21 cellular contexts compared by ENCODE assay signal in genomic region chr2:213544940-213545339, GRCh38.
"Had no signal": no experiment of that assay in that cellular context is flagged by ENCODE, and none has a peak within 500 bp of the region (broad histone marks: within the 10 kb centered on the region; RNA-seq: fewer than 3 reads in every experiment).

No MANE protein-coding gene starts in this region.

- H3K27me3 Mint-ChIP-seq: naive B cell, progenitor cell of endocrine pancreas had no signal

- H3K27ac Mint-ChIP-seq: nephron; progenitor cell of endocrine pancreas; stimulated activated effector memory CD8-positive, alpha-beta T cell treated with anti-CD3 and anti-CD28 coated beads, Interleukin-12 subunit alpha, Interleukin-12 subunit beta, amount 100 ng/mL, for 72 hours had no signal

- ATAC-seq: heart left ventricle; pancreas; right cardiac atrium; stimulated activated effector memory CD8-positive, alpha-beta T cell treated with anti-CD3 and anti-CD28 coated beads, Interleukin-12 subunit alpha, Interleukin-12 subunit beta, amount 100 ng/mL, for 72 hours; stimulated activated naive CD8-positive, alpha-beta T cell treated with anti-CD3 and anti-CD28 coated beads, Interleukin-15, Interleukin-2, amounts not matched to agents 100 U/mL and 50 U/mL, for 24 hours had no signal

- H3K9me3 ChIP-seq: heart left ventricle, pancreas, suprapubic skin, tibial artery had no signal

- H3K36me3 ChIP-seq: heart left ventricle, pancreas, suprapubic skin, tibial artery had no signal

- DNase-seq: effector CD4-positive, alpha-beta T cell; endodermal cell; erythroblast; foreskin melanocyte; heart left ventricle; hippocampal formation; mesendoderm; naive B cell; occipital lobe; pancreas; right cardiac atrium; stimulated activated CD4-positive, alpha-beta T cell treated with anti-CD3 and anti-CD28 coated beads, Interleukin-4, amount 100 ng/mL, for 1 hour; stimulated activated CD8-positive, alpha-beta memory T cell treated with anti-CD3 and anti-CD28 coated beads, Interleukin-4, amount 100 ng/mL, for 48 hours; stimulated activated naive CD8-positive, alpha-beta T cell treated with anti-CD3 and anti-CD28 coated beads, Interleukin-15, Interleukin-2, amounts not matched to agents 100 U/mL and 50 U/mL, for 24 hours; tibial artery had no signal

- H3K4me1 Mint-ChIP-seq: nephron; stimulated activated effector memory CD8-positive, alpha-beta T cell treated with anti-CD3 and anti-CD28 coated beads, Interleukin-12 subunit alpha, Interleukin-12 subunit beta, amount 100 ng/mL, for 72 hours had no signal

- H3K27me3 ChIP-seq: heart left ventricle, pancreas, suprapubic skin, tibial artery had no signal

- H3K4me1 ChIP-seq: heart left ventricle, pancreas, suprapubic skin, tibial artery had no signal

- H3K4me3 Mint-ChIP-seq: endodermal cell; naive B cell; nephron; stimulated activated effector memory CD8-positive, alpha-beta T cell treated with anti-CD3 and anti-CD28 coated beads, Interleukin-12 subunit alpha, Interleukin-12 subunit beta, amount 100 ng/mL, for 72 hours had no signal

- H3K9me3 Mint-ChIP-seq: endodermal cell, nephron had no signal

- H3K36me3 Mint-ChIP-seq: naive B cell; stimulated activated effector memory CD8-positive, alpha-beta T cell treated with anti-CD3 and anti-CD28 coated beads, Interleukin-12 subunit alpha, Interleukin-12 subunit beta, amount 100 ng/mL, for 72 hours had no signal

- H3K4me3 ChIP-seq: coronary artery, heart left ventricle, pancreas, smooth muscle cell, suprapubic skin, tibial artery had no signal
